Comparison of ENCODE assay signal across 8 cellular contexts in genomic region chr16:67349172-67349571, GRCh38. TPM values are rescaled to one million over a fixed set of nuclear protein-coding genes. Genes with fewer than 3 reads are reported as not detected.
DNase-seq lines count a peak whose midpoint lies in the region; ATAC-seq, FAIRE-seq and TF ChIP-seq lines count a peak whose summit lies in the region.
"Had no signal": no experiment of that assay in that cellular context is flagged by ENCODE, and none has a peak within 500 bp of the region (broad histone marks: within the 10 kb centered on the region; RNA-seq: fewer than 3 reads in every experiment).

No MANE protein-coding gene starts in this region.

- POLR2A ChIA-PET in GM12878 (lab: Charles Lee) = no interaction called here

- no peak overlapping the region for H3K4me3 ChIP-seq in NB4 (ENCODE audit: low read depth, low read length)
- H3K4me3 ChIP-seq in GM12878 = no peak overlapping the region
- no peak overlapping the region for H3K4me3 ChIP-seq in osteoblast (ENCODE audit: insufficient read depth, low read length)

- in situ Hi-C loops in GM12878 (cut with MboI) = no loop called here

- no peaks in the 10 kb centered on the region for H3K27me3 ChIP-seq in GM12878 (replicated peaks in 1 of 2; ENCODE audit: control insufficient read depth in 2 of 2, insufficient read depth in 2 of 2, low read length in 1 of 2)
- H3K27me3 ChIP-seq in osteoblast (ENCODE audit: insufficient read depth, low read length) = peaks cover 4% of the 10 kb centered on the region

- no peak for TF ChIP-seq POLR2A in NB4 (IDR thresholded peaks at IDR 0.05; ENCODE audit: extremely low read depth, insufficient read length)
- no peak for TF ChIP-seq POLR2A in GM12878 (IDR thresholded peaks at IDR 0.05; ENCODE audit: low read depth, low read length)

- DNase-seq in ELR (ENCODE audit: low read depth) (peak; percentile 81), NB4 (ENCODE audit: low read depth) (peak; percentile 49), GM12878 (ENCODE audit: low read depth, low spot score) (no peak), osteoblast (ENCODE audit: insufficient read length, low spot score, missing footprints) (no peak), NCI-H2081 (lab: John Stamatoyannopoulos, UW) (no peak)
- no peak for DNase-seq in activated naive CD4-positive, alpha-beta T cell (lab: John Stamatoyannopoulos, UW)

- BruUV-seq in GM12878 (replicated peaks; lab: Mats Ljungman, UMichigan) = no TSS peak

- TF ChIP-seq EP300 in GM12878 (IDR thresholded peaks at IDR 0.05; ENCODE audit: borderline replicate concordance in 1 of 2, control insufficient read depth in 1 of 2, low read depth in 2 of 2, low read length in 2 of 2) = no peak

- H3K79me2 ChIP-seq in GM12878 (ENCODE audit: control insufficient read depth, insufficient read depth, low read length) (no peaks in the 10 kb centered on the region), osteoblast (ENCODE audit: insufficient read depth, low read length) (no peaks in the 10 kb centered on the region)

- peak; percentile 54; the same call in 1 of the 2 replicates for TF ChIP-seq RAD21 in GM12878 (IDR thresholded peaks at IDR 0.05; ENCODE audit: insufficient read depth, low read depth, low read length)

- H4K20me1 ChIP-seq in GM12878 (ENCODE audit: control insufficient read depth, insufficient read depth) = no peaks in the 10 kb centered on the region
- no peaks in the 10 kb centered on the region for H4K20me1 ChIP-seq in osteoblast (ENCODE audit: insufficient read depth, low read length)

- TF ChIP-seq CTCF in NB4 (IDR thresholded peaks at IDR 0.05; ENCODE audit: low read depth, low read length) = peak; percentile 48
- TF ChIP-seq CTCF in GM12878 (IDR thresholded peaks at IDR 0.05 in 2 of 3, conservative IDR thresholded peaks at IDR 0.05 in 1 of 3; ENCODE audit: control insufficient read depth in 2 of 3, extremely low read depth in 1 of 3, insufficient read depth in 1 of 3, low read depth in 3 of 3, low read length in 3 of 3) = peak in 2 of 3 experiments; percentile 34 to 38; a peak in 3 of 6 replicates
- TF ChIP-seq CTCF in osteoblast (IDR thresholded peaks at IDR 0.05; ENCODE audit: extremely low read depth, low read depth, low read length) = peak; percentile 60

- no peak overlapping the region for H3K4me2 ChIP-seq in GM12878 (ENCODE audit: control insufficient read depth, insufficient read depth)
- H3K4me2 ChIP-seq in osteoblast (ENCODE audit: insufficient read depth, low read length) = no peak overlapping the region

- H2AFZ ChIP-seq in GM12878 (ENCODE audit: control insufficient read depth, low read depth, low read length) (no peak overlapping the region), osteoblast (ENCODE audit: low read length) (no peak overlapping the region)

- ATAC-seq in GM12878 (peak; percentile 83), HG02938 (IDR thresholded peaks at IDR 0.05; ENCODE audit: unreplicated experiment) (no peak)

- FAIRE-seq in GM12878 (lab: Jason Lieb, UNC) = no peak

- no peak overlapping the region for H3K9ac ChIP-seq in GM12878 (ENCODE audit: control insufficient read depth, insufficient read depth, low read length)

- no peaks in the 10 kb centered on the region for H3K36me3 ChIP-seq in GM12878 (ENCODE audit: control insufficient read depth in 2 of 2, insufficient read depth in 2 of 2, low read length in 1 of 2)
- H3K36me3 ChIP-seq in osteoblast (ENCODE audit: insufficient read depth, low read length) = no peaks in the 10 kb centered on the region

- CTCF ChIA-PET in GM12878 (lab: Yijun Ruan, JAX) = interaction anchor here (0.6 to 1.5 kb wide), 5 partner anchors 10 to 113 kb away, joined by 3 to 5 read pairs (median 4); no protein-coding TSS in a partner anchor

- RAD21 ChIA-PET in GM12878 (lab: Charles Lee; ENCODE audit: unreplicated experiment) = interaction anchor here (1.2 kb wide), 1 partner anchor 89 kb away, joined by 3 read pairs; no protein-coding TSS in a partner anchor

- SMC1A ChIA-PET in GM12878 (lab: Charles Lee; ENCODE audit: uncharacterized antibody, unreplicated experiment) = interaction anchor here (0.9 to 2.6 kb wide), 3 partner anchors 10 to 111 kb away, joined by 3 to 11 read pairs (median 3); no protein-coding TSS in a partner anchor

- H3K27ac ChIP-seq in GM12878 (ENCODE audit: control insufficient read depth, insufficient read depth) (no peak overlapping the region), osteoblast (ENCODE audit: low read depth, low read length) (no peak overlapping the region)

- intact Hi-C loops in GM12878 (cut with micrococcal nuclease; ENCODE audit: unreplicated experiment) = loop anchor here (5.0 kb wide), 1 partner anchor 118 kb away; no protein-coding TSS in a partner anchor

- no peaks in the 10 kb centered on the region for H3K4me1 ChIP-seq in GM12878 (ENCODE audit: control insufficient read depth, insufficient read depth, low read length)
- no peaks in the 10 kb centered on the region for H3K4me1 ChIP-seq in osteoblast (ENCODE audit: insufficient read depth, low read length)

- H3K9me3 ChIP-seq in GM12878 (replicated peaks; ENCODE audit: control insufficient read depth, insufficient read depth, low read length) (no peaks in the 10 kb centered on the region), osteoblast (ENCODE audit: low read depth, low read length) (no peaks in the 10 kb centered on the region)

TF ChIP-seq in GM12878, 131 proteins besides CTCF, POLR2A, EP300 and RAD21:
- TF ChIP-seq BHLHE40 (IDR thresholded peaks at IDR 0.05; ENCODE audit: borderline replicate concordance in 1 of 2, low read depth in 2 of 2, low read length in 1 of 2) (no peak), SMC3 (IDR thresholded peaks at IDR 0.05; ENCODE audit: borderline replicate concordance, low read length) (peak; percentile 39; the same call in 1 of the 2 replicates), ZNF384 (IDR thresholded peaks at IDR 0.05; ENCODE audit: borderline replicate concordance, low read depth, low read length) (peak; percentile 61; the same call in 1 of the 2 replicates)

RNA-seq across cellular contexts. Expression of gene LRRC36, which starts 22.6 kb away (rescaled TPM):
- 0.90 and 1.2 TPM in 2 replicates for total RNA-seq in GM12878 (2013; cell fraction: nucleolus; rRNA removed)
- total RNA-seq in GM12878 (2014; rRNA removed) = 0.45 and 0.71 TPM in 2 replicates
- total RNA-seq in GM12878 (2014; rRNA removed; fragmentation: Illumina TruSeq; extraction: Trizol) = 0.92 and 2.0 TPM in 2 replicates
- total RNA-seq in GM12878 (2021) = 0.66 and 1.9 TPM in 2 replicates
- not detected for polyA plus RNA-seq in GM12878 (2011; ENCODE audit: low read depth)
- 0.40 and 0.64 TPM in 2 replicates for polyA plus RNA-seq in GM12878 (2011; rRNA removed)
- polyA plus RNA-seq in GM12878 (2011; cell fraction: cytosol; rRNA removed) = 0.36 and 0.40 TPM in 2 replicates
- 0.36 and 0.54 TPM in 2 replicates for polyA plus RNA-seq in GM12878 (2011; cell fraction: nucleus; rRNA removed)
- 0.11 and 0.38 TPM in 2 replicates for polyA plus RNA-seq in GM12878 (2012)
- 0.75 and 1.3 TPM in 2 replicates for polyA plus RNA-seq in GM12878 (2014; fragmentation: Illumina TruSeq; extraction: Trizol)
- polyA plus RNA-seq in GM12878 (2014; fragmentation: Nextera tagmentation; extraction: Ambion mirVana) = under 1 TPM; 0.69 to 0.79 TPM
- polyA plus RNA-seq in GM12878 (2014; rRNA removed) = 1.2 and 2.2 TPM in 2 replicates
- polyA plus RNA-seq in GM12878 (2016; fragmentation: Nextera tagmentation; extraction: Ambion mirVana) = under 1 TPM in 1 of 2 experiments, not detected in 1; 0.55 TPM
- polyA minus RNA-seq in GM12878 (2011; rRNA and poly(A)+ RNA removed) = 0.15 and 0.29 TPM in 2 replicates
- polyA minus RNA-seq in GM12878 (2011; cell fraction: cytosol; rRNA and poly(A)+ RNA removed) = not detected in 2 replicates
- 0.36 TPM in 1 of 2 replicates, not detected in the other for polyA minus RNA-seq in GM12878 (2011; cell fraction: nucleus; rRNA and poly(A)+ RNA removed)
- not detected in 2 replicates for total RNA-seq in osteoblast
- polyA plus RNA-seq: IgD-negative memory B cell had no signal

RNA-seq across cellular contexts. Expression of gene KCTD19, which starts 22.6 kb away (rescaled TPM):
- total RNA-seq in GM12878 (2013; cell fraction: nucleolus; rRNA removed) = 3.5 and 5.3 TPM in 2 replicates
- total RNA-seq in GM12878 (2014; rRNA removed) (5.2 and 5.5 TPM in 2 replicates), GM12878 (2014; rRNA removed; fragmentation: Illumina TruSeq; extraction: Trizol) (4.0 and 4.1 TPM in 2 replicates), GM12878 (2021) (4.9 and 5.2 TPM in 2 replicates), osteoblast (not detected in 2 replicates)
- 0.46 TPM for polyA plus RNA-seq in GM12878 (2011; ENCODE audit: low read depth)
- polyA plus RNA-seq in GM12878 (2011; rRNA removed) (1.2 and 2.0 TPM in 2 replicates), GM12878 (2014; fragmentation: Illumina TruSeq; extraction: Trizol) (6.3 and 7.7 TPM in 2 replicates), GM12878 (2014; fragmentation: Nextera tagmentation; extraction: Ambion mirVana) (1 to 10 TPM; 1.6 to 2.5 TPM), GM12878 (2014; rRNA removed) (8.0 and 8.9 TPM in 2 replicates), GM12878 (2016; fragmentation: Nextera tagmentation; extraction: Ambion mirVana) (1 to 10 TPM; 3.0 to 3.8 TPM)
- 1.0 and 1.6 TPM in 2 replicates for polyA plus RNA-seq in GM12878 (2011; cell fraction: cytosol; rRNA removed)
- 4.3 and 6.2 TPM in 2 replicates for polyA plus RNA-seq in GM12878 (2011; cell fraction: nucleus; rRNA removed)
- 0.79 and 0.95 TPM in 2 replicates for polyA plus RNA-seq in GM12878 (2012)
- polyA minus RNA-seq in GM12878 (2011; rRNA and poly(A)+ RNA removed) = 0.93 and 2.1 TPM in 2 replicates
- not detected in 2 replicates for polyA minus RNA-seq in GM12878 (2011; cell fraction: cytosol; rRNA and poly(A)+ RNA removed)
- polyA minus RNA-seq in GM12878 (2011; cell fraction: nucleus; rRNA and poly(A)+ RNA removed) = 0.97 and 2.4 TPM in 2 replicates
- polyA plus RNA-seq: IgD-negative memory B cell had no signal

RNA-seq across cellular contexts. Expression of gene TPPP3, which starts 44.1 kb away (rescaled TPM):
- not detected in 2 replicates for total RNA-seq in GM12878 (2013; cell fraction: nucleolus; rRNA removed)
- not detected in 2 replicates for total RNA-seq in GM12878 (2014; rRNA removed)
- total RNA-seq in GM12878 (2014; rRNA removed; fragmentation: Illumina TruSeq; extraction: Trizol) = not detected in 2 replicates
- total RNA-seq in GM12878 (2021) = not detected in 2 replicates
- polyA plus RNA-seq in GM12878 (2011; ENCODE audit: low read depth) = not detected
- polyA plus RNA-seq in GM12878 (2011; rRNA removed) = not detected in 2 replicates
- 0.07 TPM in 1 of 2 replicates, not detected in the other for polyA plus RNA-seq in GM12878 (2011; cell fraction: cytosol; rRNA removed)
- polyA plus RNA-seq in GM12878 (2011; cell fraction: nucleus; rRNA removed) = 0.07 TPM in 1 of 2 replicates, not detected in the other
- polyA plus RNA-seq in GM12878 (2012) = not detected in 2 replicates
- not detected in 2 replicates for polyA plus RNA-seq in GM12878 (2014; fragmentation: Illumina TruSeq; extraction: Trizol)
- polyA plus RNA-seq in GM12878 (2014; fragmentation: Nextera tagmentation; extraction: Ambion mirVana) = not detected
- polyA plus RNA-seq in GM12878 (2014; rRNA removed) = not detected in 2 replicates
- polyA plus RNA-seq in GM12878 (2016; fragmentation: Nextera tagmentation; extraction: Ambion mirVana) = under 1 TPM in 1 of 2 experiments, not detected in 1; 0.14 TPM
- not detected in 2 replicates for polyA minus RNA-seq in GM12878 (2011; rRNA and poly(A)+ RNA removed)
- polyA minus RNA-seq in GM12878 (2011; cell fraction: cytosol; rRNA and poly(A)+ RNA removed) = not detected in 2 replicates
- not detected in 2 replicates for polyA minus RNA-seq in GM12878 (2011; cell fraction: nucleus; rRNA and poly(A)+ RNA removed)
- 0.59 and 0.72 TPM in 2 replicates for total RNA-seq in osteoblast
- polyA plus RNA-seq: IgD-negative memory B cell had no signal

Comparison
In these comparisons a context has a peak if more than half of its experiments do, and no peak if none do; other contexts are left out.
1. DNase-seq: peak in ELR (single experiment) and NB4 (single experiment); none in GM12878 (single experiment), osteoblast (single experiment), NCI-H2081 (0 of 2) and activated naive CD4-positive, alpha-beta T cell (0 of 4).
2. Peak in every context shown above with its lines, with median percentiles within 50 percentile points of each other: CTCF ChIP-seq.